28 cellular contexts compared by ENCODE assay signal in genomic region chr4:58360354-58361133, GRCh38.
"Had no signal": no experiment of that assay in that cellular context is flagged by ENCODE, and none has a peak within 500 bp of the region (broad histone marks: within the 10 kb centered on the region; RNA-seq: fewer than 3 reads in every experiment).

No MANE protein-coding gene starts in this region.

- H3K36me3 ChIP-seq: ovary, right lobe of liver, spleen, stomach, thoracic aorta, thyroid gland, tibial nerve, vagina had no signal

- H2AFZ ChIP-seq: parathyroid adenoma had no signal

- H3K9me3 ChIP-seq: ovary, psoas muscle, right lobe of liver, thoracic aorta, thyroid gland, vagina had no signal

- H3K27me3 Mint-ChIP-seq: naive thymus-derived CD4-positive, alpha-beta T cell; progenitor cell of endocrine pancreas; stimulated activated naive B cell treated with anti-CD40 and anti-IgM and Interleukin-4, amounts not matched to agents 10 μg/mL and 1 μg/mL and 100 μg/mL, for 72 hours; stimulated activated naive CD8-positive, alpha-beta T cell treated with anti-CD3 and anti-CD28 coated beads, Interleukin-15, Interleukin-2, amounts not matched to agents 100 ng/mL and 50 ng/mL, for 24 hours; type B pancreatic cell had no signal

- H3K4me1 Mint-ChIP-seq: naive thymus-derived CD4-positive, alpha-beta T cell; natural killer cell; nephron progenitor cell; neural crest cell; stimulated activated naive B cell treated with anti-CD40 and anti-IgM and Interleukin-4, amounts not matched to agents 10 μg/mL and 1 μg/mL and 100 μg/mL, for 72 hours had no signal

- ATAC-seq: naive thymus-derived CD4-positive, alpha-beta T cell; natural killer cell; psoas muscle; right cardiac atrium; stimulated activated naive B cell treated with anti-CD40 and anti-IgM and Interleukin-4, amounts not matched to agents 10 μg/mL and 1 μg/mL and 100 μg/mL, for 72 hours had no signal

- H3K4me3 Mint-ChIP-seq: naive thymus-derived CD4-positive, alpha-beta T cell; natural killer cell; nephron progenitor cell; neural crest cell; stimulated activated naive B cell treated with anti-CD40 and anti-IgM and Interleukin-4, amounts not matched to agents 10 μg/mL and 1 μg/mL and 100 μg/mL, for 72 hours; stimulated activated naive CD8-positive, alpha-beta T cell treated with anti-CD3 and anti-CD28 coated beads, Interleukin-15, Interleukin-2, amounts not matched to agents 100 ng/mL and 50 ng/mL, for 24 hours; type B pancreatic cell had no signal

- H3K27ac ChIP-seq: ovary, parathyroid adenoma, psoas muscle, right lobe of liver, skin epidermis, spleen, stomach, thoracic aorta, thyroid gland, tibial nerve, vagina had no signal

- H3K36me3 Mint-ChIP-seq: natural killer cell; stimulated activated naive B cell treated with anti-CD40 and anti-IgM and Interleukin-4, amounts not matched to agents 10 μg/mL and 1 μg/mL and 100 μg/mL, for 72 hours; type B pancreatic cell had no signal

- H3K27me3 ChIP-seq: ovary, right lobe of liver, spleen, stomach, thyroid gland, tibial nerve, vagina had no signal

- DNase-seq: naive thymus-derived CD4-positive, alpha-beta T cell; natural killer cell; nephron progenitor cell; occipital lobe; ovary; psoas muscle; right cardiac atrium; spleen; stimulated activated CD4-positive, alpha-beta T cell treated with anti-CD3 and anti-CD28 coated beads, Interleukin-12 subunit alpha, Interleukin-12 subunit beta, amount 100 ng/mL, for 4 hours; stimulated activated CD4-positive, alpha-beta T cell treated with anti-CD3 and anti-CD28 coated beads, Interleukin-1b, Interleukin-23, amount 100 ng/mL, for 48 hours; stimulated activated CD4-positive, alpha-beta T cell treated with anti-CD3 and anti-CD28 coated beads, Interleukin-4, amount 100 ng/mL, for 1 hour; stimulated activated CD4-positive, alpha-beta T cell treated with anti-CD3 and anti-CD28 coated beads, Interleukin-4, amount 100 ng/mL, for 4 hours; stimulated activated CD8-positive, alpha-beta memory T cell treated with anti-CD3 and anti-CD28 coated beads, Interleukin-4, amount 100 ng/mL, for 48 hours; stimulated activated naive B cell treated with anti-CD40 and anti-IgM and Interleukin-4, amounts not matched to agents 10 μg/mL and 1 μg/mL and 100 μg/mL, for 72 hours; stimulated activated naive CD4-positive, alpha-beta T cell treated with Interleukin-2 at 50 U/mL for 16 hours; stomach; thyroid gland had no signal

- H3K27ac Mint-ChIP-seq: naive thymus-derived CD4-positive, alpha-beta T cell; natural killer cell; nephron progenitor cell; progenitor cell of endocrine pancreas; stimulated activated naive B cell treated with anti-CD40 and anti-IgM and Interleukin-4, amounts not matched to agents 10 μg/mL and 1 μg/mL and 100 μg/mL, for 72 hours; stimulated activated naive CD8-positive, alpha-beta T cell treated with anti-CD3 and anti-CD28 coated beads, Interleukin-15, Interleukin-2, amounts not matched to agents 100 ng/mL and 50 ng/mL, for 24 hours; type B pancreatic cell had no signal

- H3K9ac ChIP-seq: parathyroid adenoma had no signal

- H3K4me1 ChIP-seq: parathyroid adenoma, psoas muscle, right lobe of liver, spleen, stomach, thyroid gland, tibial nerve, vagina had no signal

- H3K4me2 ChIP-seq: smooth muscle cell had no signal

- H3K4me3 ChIP-seq: ovary, psoas muscle, right lobe of liver, skin epidermis, smooth muscle cell, spleen, stomach, thoracic aorta, thyroid gland, tibial nerve, vagina had no signal
